21 cellular contexts compared by ENCODE assay signal in the genomic region with DNA sequence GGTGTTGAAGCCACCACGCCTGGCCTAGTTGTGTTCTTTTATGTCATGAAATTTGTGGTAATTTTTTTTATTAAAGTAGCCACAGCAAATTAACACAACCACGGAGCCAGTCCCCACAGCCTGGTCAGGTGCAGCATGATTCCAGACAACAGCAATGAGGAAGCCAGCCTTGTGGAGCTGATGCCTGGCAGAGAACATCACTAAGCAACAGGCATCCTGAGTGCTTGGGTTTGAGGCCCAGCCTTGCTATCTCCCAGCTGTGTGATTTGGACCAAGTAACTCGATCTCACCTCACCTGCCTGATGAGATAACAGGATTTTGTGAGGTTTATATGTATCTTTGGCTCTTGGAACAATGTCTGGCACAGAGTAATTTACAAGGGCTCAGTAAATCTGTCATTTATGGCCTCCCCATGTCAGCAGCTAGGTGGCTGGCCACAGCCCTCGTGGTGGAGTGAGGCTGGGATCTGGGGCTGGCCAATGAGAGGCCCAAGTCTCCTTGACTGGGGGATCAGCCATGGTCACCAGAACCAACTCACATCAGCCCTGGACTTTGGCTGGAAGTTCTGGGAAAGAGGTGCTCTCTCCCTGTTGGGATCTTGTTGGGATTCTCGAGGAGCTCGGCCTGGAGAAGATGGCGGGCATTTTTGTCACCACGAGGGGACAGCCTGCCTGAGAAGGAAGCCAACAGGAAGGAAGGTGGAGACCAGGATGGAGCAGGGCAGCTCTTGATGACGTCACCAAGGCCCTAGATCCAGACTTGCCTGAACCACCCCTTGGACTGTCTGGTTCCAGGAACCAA. TPM values are rescaled to one million over a fixed set of nuclear protein-coding genes. Genes with fewer than 3 reads are reported as not detected.
DNase-seq lines count a peak whose midpoint lies in the region; ATAC-seq and TF ChIP-seq lines count a peak whose summit lies in the region.
"Had no signal": no experiment of that assay in that cellular context is flagged by ENCODE, and none has a peak within 500 bp of the region (broad histone marks: within the 10 kb centered on the region; RNA-seq: fewer than 3 reads in every experiment).

No MANE protein-coding gene starts in this region.

- H3K27me3 Mint-ChIP-seq in effector memory CD8-positive, alpha-beta T cell: no peaks in the 10 kb centered on the region
- peaks cover 3 to 9% of the 10 kb centered on the region in 2 donors for H3K27me3 Mint-ChIP-seq in stimulated activated naive B cell treated with anti-CD40 and anti-IgM and Interleukin-4, amounts not matched to agents 10 μg/mL and 1 μg/mL and 100 μg/mL, for 72 hours

- DNase-seq in NCI-H2171 treated with DMSO at 0.1 percent for 48 hours (lab: John Stamatoyannopoulos, UW) (peak; percentile 4), NCI-H2171 (lab: John Stamatoyannopoulos, UW) (no peak), NCI-H2196 treated with DMSO at 0.1 percent for 48 hours (lab: John Stamatoyannopoulos, UW; ENCODE audit: unreplicated experiment) (peak; percentile 48), upper lobe of left lung (no peak)
- DNase-seq in effector memory CD8-positive, alpha-beta T cell: no peak
- DNase-seq in stimulated activated naive B cell treated with anti-CD40 and anti-IgM and Interleukin-4, amounts not matched to agents 10 μg/mL and 1 μg/mL and 100 μg/mL, for 72 hours: no peak
- no peak for DNase-seq in activated T-cell treated with anti-CD3 and anti-CD28 coated beads, Interleukin-2, amount 50 U/mL, for 1 hour
- DNase-seq: activated CD4-positive, alpha-beta T cell treated with anti-CD3 and anti-CD28 coated beads, Interleukin-2, amount 50 U/mL, for 48 hours; activated gamma-delta T cell treated with Interleukin-2 at 50 U/mL for 16 hours; C1 segment of cervical spinal cord; cortex of kidney; DMS 273 treated with DMSO at 0.1 percent for 48 hours; left ventricle myocardium superior; MM.1S; NCI-H2029; NCI-H524 treated with DMSO at 0.1 percent for 48 hours; stimulated activated CD4-positive, alpha-beta T cell treated with anti-CD3 and anti-CD28 coated beads, Interleukin-4, amount 100 ng/mL, for 1 hour; stomach; upper lobe of right lung had no signal

- H3K4me3 Mint-ChIP-seq in effector memory CD8-positive, alpha-beta T cell: no peak overlapping the region
- H3K4me3 Mint-ChIP-seq in stimulated activated naive B cell treated with anti-CD40 and anti-IgM and Interleukin-4, amounts not matched to agents 10 μg/mL and 1 μg/mL and 100 μg/mL, for 72 hours: no peak overlapping the region

- TF ChIP-seq EP300 in upper lobe of left lung (IDR thresholded peaks at IDR 0.05): no peak

- H3K9me3 Mint-ChIP-seq in effector memory CD8-positive, alpha-beta T cell: no peaks in the 10 kb centered on the region
- H3K9me3 Mint-ChIP-seq in stimulated activated naive B cell treated with anti-CD40 and anti-IgM and Interleukin-4, amounts not matched to agents 10 μg/mL and 1 μg/mL and 100 μg/mL, for 72 hours: no peaks in the 10 kb centered on the region

- peaks cover 9% of the 10 kb centered on the region in 2 donors for H3K4me1 Mint-ChIP-seq in effector memory CD8-positive, alpha-beta T cell (ENCODE audit: low read depth in 2 of 2)
- H3K4me1 Mint-ChIP-seq in stimulated activated naive B cell treated with anti-CD40 and anti-IgM and Interleukin-4, amounts not matched to agents 10 μg/mL and 1 μg/mL and 100 μg/mL, for 72 hours: peaks cover 27 to 40% of the 10 kb centered on the region in 2 donors

- no peak overlapping the region for H3K4me3 ChIP-seq in upper lobe of left lung
- H3K4me3 ChIP-seq: breast epithelium, stomach, upper lobe of right lung had no signal

- no peak overlapping the region for H3K27ac ChIP-seq in upper lobe of left lung
- H3K27ac ChIP-seq: upper lobe of right lung had no signal

- peak overlapping the region; percentile 91 to 93 for H3K27ac Mint-ChIP-seq in effector memory CD8-positive, alpha-beta T cell
- H3K27ac Mint-ChIP-seq in stimulated activated naive B cell treated with anti-CD40 and anti-IgM and Interleukin-4, amounts not matched to agents 10 μg/mL and 1 μg/mL and 100 μg/mL, for 72 hours: peak overlapping the region; percentile 28

- no peaks in the 10 kb centered on the region for H3K27me3 ChIP-seq in upper lobe of left lung
- H3K27me3 ChIP-seq: breast epithelium, stomach, upper lobe of right lung had no signal

- peaks cover 15 to 24% (median 18%) of the 10 kb centered on the region in 4 donors for H3K4me1 ChIP-seq in upper lobe of left lung
- H3K4me1 ChIP-seq: breast epithelium had no signal

- no peak for TF ChIP-seq CTCF in upper lobe of left lung (IDR thresholded peaks at IDR 0.05)

- no peak for TF ChIP-seq POLR2A in upper lobe of left lung (IDR thresholded peaks at IDR 0.05)

- ATAC-seq in effector memory CD8-positive, alpha-beta T cell (replicated peaks): no peak
- no peak for ATAC-seq in stimulated activated naive B cell treated with anti-CD40 and anti-IgM and Interleukin-4, amounts not matched to agents 10 μg/mL and 1 μg/mL and 100 μg/mL, for 72 hours (replicated peaks)
- ATAC-seq in upper lobe of left lung (ENCODE audit: low FRiP score in 2 of 2) (no peak), GM21447 (IDR thresholded peaks at IDR 0.05; ENCODE audit: unreplicated experiment) (no peak)
- ATAC-seq: left ventricle myocardium superior, upper lobe of right lung had no signal

- WGBS in upper lobe of left lung, 2 donors: 75 to 87% methylated on average over 8 to 9 of the region's 9 CpGs

- H3K36me3 Mint-ChIP-seq in effector memory CD8-positive, alpha-beta T cell (ENCODE audit: insufficient read depth): no peaks in the 10 kb centered on the region
- peaks cover 0 to 1% of the 10 kb centered on the region in 2 donors for H3K36me3 Mint-ChIP-seq in stimulated activated naive B cell treated with anti-CD40 and anti-IgM and Interleukin-4, amounts not matched to agents 10 μg/mL and 1 μg/mL and 100 μg/mL, for 72 hours

- H3K9me3 ChIP-seq in upper lobe of left lung: no peaks in the 10 kb centered on the region
- H3K9me3 ChIP-seq: breast epithelium, stomach, upper lobe of right lung had no signal

- no peaks in the 10 kb centered on the region for H3K36me3 ChIP-seq in upper lobe of left lung
- H3K36me3 ChIP-seq: breast epithelium, stomach, upper lobe of right lung had no signal

RNA-seq across cellular contexts. Expression of gene FLNB, which starts 22.8 kb away (rescaled TPM):
- 100 to 1,000 TPM; 101 to 193 (median 127) TPM for total RNA-seq in upper lobe of left lung

Comparison
In these comparisons a context has a peak if more than half of its experiments do, and no peak if none do; other contexts are left out.
1. DNase-seq: peak in NCI-H2171 treated with DMSO at 0.1 percent for 48 hours (single experiment) and NCI-H2196 treated with DMSO at 0.1 percent for 48 hours (single experiment); none in NCI-H2171 (single experiment), effector memory CD8-positive, alpha-beta T cell (0 of 3), stimulated activated naive B cell treated with anti-CD40 and anti-IgM and Interleukin-4, amounts not matched to agents 10 μg/mL and 1 μg/mL and 100 μg/mL, for 72 hours (single experiment), activated T-cell treated with anti-CD3 and anti-CD28 coated beads, Interleukin-2, amount 50 U/mL, for 1 hour (single experiment) and upper lobe of left lung (0 of 2).